In the genomic region with DNA sequence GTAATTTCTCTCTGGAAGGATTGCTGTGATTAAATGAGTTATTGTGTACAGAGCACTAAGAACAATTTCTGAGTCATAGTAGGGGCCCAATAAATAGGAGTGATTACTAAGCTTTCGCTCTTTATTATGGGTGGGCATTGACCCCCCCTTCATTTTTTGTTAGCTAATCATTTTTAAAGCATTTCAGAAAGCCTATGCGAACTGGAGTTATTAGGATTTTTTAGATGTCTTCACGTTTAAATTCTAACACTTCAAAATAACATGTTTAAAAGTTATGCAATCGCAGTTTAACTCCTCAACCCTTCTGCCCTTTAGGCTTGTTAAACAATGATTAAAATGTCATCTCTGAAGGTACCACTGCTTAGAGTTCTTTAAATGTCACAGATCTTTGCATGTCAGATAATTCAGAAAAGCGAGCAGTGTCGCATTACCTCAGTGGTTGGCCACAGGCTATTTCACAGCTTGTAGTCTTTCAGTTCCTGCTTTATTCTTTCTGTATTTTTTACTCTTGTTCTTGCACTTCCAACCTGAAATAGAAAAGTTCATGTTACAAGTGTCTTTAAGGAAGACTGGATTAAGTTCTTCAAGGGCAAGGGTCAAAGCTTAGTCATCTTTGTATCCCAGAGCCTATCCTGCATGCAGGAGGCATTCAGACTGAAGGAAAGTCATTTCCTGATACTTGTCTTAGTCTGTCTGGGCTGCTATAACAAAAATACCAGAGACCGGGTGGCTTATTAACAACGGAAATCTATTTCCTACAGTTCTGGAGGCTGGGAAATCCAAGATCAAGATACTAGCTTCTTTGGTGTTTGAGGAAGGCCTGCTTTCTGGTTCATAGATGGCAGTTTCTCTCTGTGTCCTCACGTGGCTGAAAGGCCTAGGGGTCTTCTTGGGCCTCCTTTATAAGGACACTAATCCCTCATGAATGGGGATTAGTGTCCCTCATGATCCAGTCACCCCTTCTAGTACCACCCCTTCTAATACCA, we compare ENCODE assay signal across 1 cellular context.
TF ChIP-seq lines count a peak whose summit lies in the region.

No MANE protein-coding gene starts in this region.

TF ChIP-seq in HEK293, 187 proteins besides CTCF, POLR2A, EP300 and RAD21 (continued from another document and continues in another):
- TF ChIP-seq, protein P1, sequence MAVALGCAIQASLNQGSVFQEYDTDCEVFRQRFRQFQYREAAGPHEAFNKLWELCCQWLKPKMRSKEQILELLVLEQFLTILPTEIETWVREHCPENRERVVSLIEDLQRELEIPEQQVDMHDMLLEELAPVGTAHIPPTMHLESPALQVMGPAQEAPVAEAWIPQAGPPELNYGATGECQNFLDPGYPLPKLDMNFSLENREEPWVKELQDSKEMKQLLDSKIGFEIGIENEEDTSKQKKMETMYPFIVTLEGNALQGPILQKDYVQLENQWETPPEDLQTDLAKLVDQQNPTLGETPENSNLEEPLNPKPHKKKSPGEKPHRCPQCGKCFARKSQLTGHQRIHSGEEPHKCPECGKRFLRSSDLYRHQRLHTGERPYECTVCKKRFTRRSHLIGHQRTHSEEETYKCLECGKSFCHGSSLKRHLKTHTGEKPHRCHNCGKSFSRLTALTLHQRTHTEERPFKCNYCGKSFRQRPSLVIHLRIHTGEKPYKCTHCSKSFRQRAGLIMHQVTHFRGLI (tag by site-specific recombination; IDR thresholded peaks at IDR 0.05): peak; percentile 52; the same call in 1 of the 2 replicates
- TF ChIP-seq MZF1 (tag by site-specific recombination; IDR thresholded peaks at IDR 0.05; ENCODE audit: borderline replicate concordance): no peak
- TF ChIP-seq GLI2 (tag by site-specific recombination; IDR thresholded peaks at IDR 0.05; ENCODE audit: borderline replicate concordance, low read depth): no peak
- no peak for TF ChIP-seq TCF7L2 (IDR thresholded peaks at IDR 0.05; ENCODE audit: borderline replicate concordance, low read depth, low read length)
- TF ChIP-seq ZNF214 (tag by site-specific recombination; IDR thresholded peaks at IDR 0.05; ENCODE audit: borderline replicate concordance): no peak
- no peak for TF ChIP-seq HOXA7 (CRISPR knock-in tag; IDR thresholded peaks at IDR 0.05; ENCODE audit: borderline replicate concordance)
- peak; percentile 78; the same call in 1 of the 2 replicates for TF ChIP-seq ZNF664 (tag by site-specific recombination; IDR thresholded peaks at IDR 0.05)
- TF ChIP-seq ZSCAN16 (tag by site-specific recombination; IDR thresholded peaks at IDR 0.05): no peak
- TF ChIP-seq ZNF544 (tag by site-specific recombination; IDR thresholded peaks at IDR 0.05): no peak
- TF ChIP-seq ZNF677 (tag by site-specific recombination; IDR thresholded peaks at IDR 0.05): no peak
- TF ChIP-seq, protein P2, sequence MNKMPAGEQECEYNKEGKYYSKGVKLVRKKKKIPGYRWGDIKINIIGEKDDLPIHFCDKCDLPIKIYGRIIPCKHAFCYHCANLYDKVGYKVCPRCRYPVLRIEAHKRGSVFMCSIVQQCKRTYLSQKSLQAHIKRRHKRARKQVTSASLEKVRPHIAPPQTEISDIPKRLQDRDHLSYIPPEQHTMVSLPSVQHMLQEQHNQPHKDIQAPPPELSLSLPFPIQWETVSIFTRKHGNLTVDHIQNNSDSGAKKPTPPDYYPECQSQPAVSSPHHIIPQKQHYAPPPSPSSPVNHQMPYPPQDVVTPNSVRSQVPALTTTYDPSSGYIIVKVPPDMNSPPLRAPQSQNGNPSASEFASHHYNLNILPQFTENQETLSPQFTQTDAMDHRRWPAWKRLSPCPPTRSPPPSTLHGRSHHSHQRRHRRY (tag by site-specific recombination; IDR thresholded peaks at IDR 0.05): no peak
- TF ChIP-seq ZNF747 (tag by site-specific recombination; IDR thresholded peaks at IDR 0.05): no peak
- TF ChIP-seq FEZF1 (tag by site-specific recombination; IDR thresholded peaks at IDR 0.05): peak; percentile 47; the same call in 1 of the 2 replicates
- TF ChIP-seq, protein P3, sequence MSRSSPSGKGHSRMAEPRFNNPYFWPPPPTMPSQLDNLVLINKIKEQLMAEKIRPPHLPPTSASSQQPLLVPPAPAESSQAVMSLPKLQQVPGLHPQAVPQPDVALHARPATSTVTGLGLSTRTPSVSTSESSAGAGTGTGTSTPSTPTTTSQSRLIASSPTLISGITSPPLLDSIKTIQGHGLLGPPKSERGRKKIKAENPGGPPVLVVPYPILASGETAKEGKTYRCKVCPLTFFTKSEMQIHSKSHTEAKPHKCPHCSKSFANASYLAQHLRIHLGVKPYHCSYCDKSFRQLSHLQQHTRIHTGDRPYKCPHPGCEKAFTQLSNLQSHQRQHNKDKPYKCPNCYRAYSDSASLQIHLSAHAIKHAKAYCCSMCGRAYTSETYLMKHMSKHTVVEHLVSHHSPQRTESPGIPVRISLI (tag by site-specific recombination; IDR thresholded peaks at IDR 0.05): peak; percentile 22; the same call in 1 of the 2 replicates
- TF ChIP-seq ZNF202 (tag by site-specific recombination; IDR thresholded peaks at IDR 0.05; ENCODE audit: borderline replicate concordance): no peak
- 0 out of 2 replicates have a peak, but pooled peaks have one; percentile 29 for TF ChIP-seq KLF16 (tag by site-specific recombination; IDR thresholded peaks at IDR 0.05)
- no peak; the same call in 1 of the 2 replicates for TF ChIP-seq ZNF394 (tag by site-specific recombination; IDR thresholded peaks at IDR 0.05; ENCODE audit: borderline replicate concordance)
- no peak for TF ChIP-seq ZNF792 (tag by site-specific recombination; IDR thresholded peaks at IDR 0.05)
- no peak for TF ChIP-seq ZNF610 (tag by site-specific recombination; IDR thresholded peaks at IDR 0.05; ENCODE audit: borderline replicate concordance)
- peak; percentile 93 for TF ChIP-seq SETDB1 (IDR thresholded peaks at IDR 0.05; ENCODE audit: insufficient read length, low read length)
- no peak for TF ChIP-seq ZNF2 (tag by site-specific recombination; IDR thresholded peaks at IDR 0.05)
- TF ChIP-seq ZNF600 (tag by site-specific recombination; IDR thresholded peaks at IDR 0.05): 0 out of 2 replicates have a peak, but pooled peaks have one; percentile 21
- TF ChIP-seq ZNF433 (tag by site-specific recombination; IDR thresholded peaks at IDR 0.05; ENCODE audit: low read depth): no peak
- no peak for TF ChIP-seq ZNF302 (tag by site-specific recombination; IDR thresholded peaks at IDR 0.05; ENCODE audit: low read depth)
- TF ChIP-seq, protein P4, sequence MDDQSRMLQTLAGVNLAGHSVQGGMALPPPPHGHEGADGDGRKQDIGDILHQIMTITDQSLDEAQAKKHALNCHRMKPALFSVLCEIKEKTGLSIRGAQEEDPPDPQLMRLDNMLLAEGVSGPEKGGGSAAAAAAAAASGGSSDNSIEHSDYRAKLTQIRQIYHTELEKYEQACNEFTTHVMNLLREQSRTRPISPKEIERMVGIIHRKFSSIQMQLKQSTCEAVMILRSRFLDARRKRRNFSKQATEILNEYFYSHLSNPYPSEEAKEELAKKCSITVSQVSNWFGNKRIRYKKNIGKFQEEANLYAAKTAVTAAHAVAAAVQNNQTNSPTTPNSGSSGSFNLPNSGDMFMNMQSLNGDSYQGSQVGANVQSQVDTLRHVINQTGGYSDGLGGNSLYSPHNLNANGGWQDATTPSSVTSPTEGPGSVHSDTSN (CRISPR knock-in tag; IDR thresholded peaks at IDR 0.05): no peak
- TF ChIP-seq GFI1B (tag by site-specific recombination; IDR thresholded peaks at IDR 0.05): 0 out of 2 replicates have a peak, but pooled peaks have one; percentile 38
- no peak for TF ChIP-seq ZNF621 (tag by site-specific recombination; IDR thresholded peaks at IDR 0.05)
- TF ChIP-seq, protein P5, sequence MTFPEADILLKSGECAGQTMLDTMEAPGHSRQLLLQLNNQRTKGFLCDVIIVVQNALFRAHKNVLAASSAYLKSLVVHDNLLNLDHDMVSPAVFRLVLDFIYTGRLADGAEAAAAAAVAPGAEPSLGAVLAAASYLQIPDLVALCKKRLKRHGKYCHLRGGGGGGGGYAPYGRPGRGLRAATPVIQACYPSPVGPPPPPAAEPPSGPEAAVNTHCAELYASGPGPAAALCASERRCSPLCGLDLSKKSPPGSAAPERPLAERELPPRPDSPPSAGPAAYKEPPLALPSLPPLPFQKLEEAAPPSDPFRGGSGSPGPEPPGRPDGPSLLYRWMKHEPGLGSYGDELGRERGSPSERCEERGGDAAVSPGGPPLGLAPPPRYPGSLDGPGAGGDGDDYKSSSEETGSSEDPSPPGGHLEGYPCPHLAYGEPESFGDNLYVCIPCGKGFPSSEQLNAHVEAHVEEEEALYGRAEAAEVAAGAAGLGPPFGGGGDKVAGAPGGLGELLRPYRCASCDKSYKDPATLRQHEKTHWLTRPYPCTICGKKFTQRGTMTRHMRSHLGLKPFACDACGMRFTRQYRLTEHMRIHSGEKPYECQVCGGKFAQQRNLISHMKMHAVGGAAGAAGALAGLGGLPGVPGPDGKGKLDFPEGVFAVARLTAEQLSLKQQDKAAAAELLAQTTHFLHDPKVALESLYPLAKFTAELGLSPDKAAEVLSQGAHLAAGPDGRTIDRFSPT (tag by site-specific recombination; IDR thresholded peaks at IDR 0.05): peak; percentile 72
- TF ChIP-seq YY1 (tag by site-specific recombination; IDR thresholded peaks at IDR 0.05): no peak
- TF ChIP-seq, protein P6, sequence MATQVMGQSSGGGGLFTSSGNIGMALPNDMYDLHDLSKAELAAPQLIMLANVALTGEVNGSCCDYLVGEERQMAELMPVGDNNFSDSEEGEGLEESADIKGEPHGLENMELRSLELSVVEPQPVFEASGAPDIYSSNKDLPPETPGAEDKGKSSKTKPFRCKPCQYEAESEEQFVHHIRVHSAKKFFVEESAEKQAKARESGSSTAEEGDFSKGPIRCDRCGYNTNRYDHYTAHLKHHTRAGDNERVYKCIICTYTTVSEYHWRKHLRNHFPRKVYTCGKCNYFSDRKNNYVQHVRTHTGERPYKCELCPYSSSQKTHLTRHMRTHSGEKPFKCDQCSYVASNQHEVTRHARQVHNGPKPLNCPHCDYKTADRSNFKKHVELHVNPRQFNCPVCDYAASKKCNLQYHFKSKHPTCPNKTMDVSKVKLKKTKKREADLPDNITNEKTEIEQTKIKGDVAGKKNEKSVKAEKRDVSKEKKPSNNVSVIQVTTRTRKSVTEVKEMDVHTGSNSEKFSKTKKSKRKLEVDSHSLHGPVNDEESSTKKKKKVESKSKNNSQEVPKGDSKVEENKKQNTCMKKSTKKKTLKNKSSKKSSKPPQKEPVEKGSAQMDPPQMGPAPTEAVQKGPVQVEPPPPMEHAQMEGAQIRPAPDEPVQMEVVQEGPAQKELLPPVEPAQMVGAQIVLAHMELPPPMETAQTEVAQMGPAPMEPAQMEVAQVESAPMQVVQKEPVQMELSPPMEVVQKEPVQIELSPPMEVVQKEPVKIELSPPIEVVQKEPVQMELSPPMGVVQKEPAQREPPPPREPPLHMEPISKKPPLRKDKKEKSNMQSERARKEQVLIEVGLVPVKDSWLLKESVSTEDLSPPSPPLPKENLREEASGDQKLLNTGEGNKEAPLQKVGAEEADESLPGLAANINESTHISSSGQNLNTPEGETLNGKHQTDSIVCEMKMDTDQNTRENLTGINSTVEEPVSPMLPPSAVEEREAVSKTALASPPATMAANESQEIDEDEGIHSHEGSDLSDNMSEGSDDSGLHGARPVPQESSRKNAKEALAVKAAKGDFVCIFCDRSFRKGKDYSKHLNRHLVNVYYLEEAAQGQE (tag by site-specific recombination; IDR thresholded peaks at IDR 0.05): no peak
- TF ChIP-seq ZNF138 (tag by site-specific recombination; IDR thresholded peaks at IDR 0.05; ENCODE audit: borderline replicate concordance): no peak
- no peak for TF ChIP-seq ZBTB48 (tag by site-specific recombination; IDR thresholded peaks at IDR 0.05)
- no peak for TF ChIP-seq ZFHX2 (tag by site-specific recombination; conservative IDR thresholded peaks at IDR 0.05)
- TF ChIP-seq, protein P7, sequence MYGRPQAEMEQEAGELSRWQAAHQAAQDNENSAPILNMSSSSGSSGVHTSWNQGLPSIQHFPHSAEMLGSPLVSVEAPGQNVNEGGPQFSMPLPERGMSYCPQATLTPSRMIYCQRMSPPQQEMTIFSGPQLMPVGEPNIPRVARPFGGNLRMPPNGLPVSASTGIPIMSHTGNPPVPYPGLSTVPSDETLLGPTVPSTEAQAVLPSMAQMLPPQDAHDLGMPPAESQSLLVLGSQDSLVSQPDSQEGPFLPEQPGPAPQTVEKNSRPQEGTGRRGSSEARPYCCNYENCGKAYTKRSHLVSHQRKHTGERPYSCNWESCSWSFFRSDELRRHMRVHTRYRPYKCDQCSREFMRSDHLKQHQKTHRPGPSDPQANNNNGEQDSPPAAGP (tag by site-specific recombination; IDR thresholded peaks at IDR 0.05): no peak
- TF ChIP-seq, protein P8, sequence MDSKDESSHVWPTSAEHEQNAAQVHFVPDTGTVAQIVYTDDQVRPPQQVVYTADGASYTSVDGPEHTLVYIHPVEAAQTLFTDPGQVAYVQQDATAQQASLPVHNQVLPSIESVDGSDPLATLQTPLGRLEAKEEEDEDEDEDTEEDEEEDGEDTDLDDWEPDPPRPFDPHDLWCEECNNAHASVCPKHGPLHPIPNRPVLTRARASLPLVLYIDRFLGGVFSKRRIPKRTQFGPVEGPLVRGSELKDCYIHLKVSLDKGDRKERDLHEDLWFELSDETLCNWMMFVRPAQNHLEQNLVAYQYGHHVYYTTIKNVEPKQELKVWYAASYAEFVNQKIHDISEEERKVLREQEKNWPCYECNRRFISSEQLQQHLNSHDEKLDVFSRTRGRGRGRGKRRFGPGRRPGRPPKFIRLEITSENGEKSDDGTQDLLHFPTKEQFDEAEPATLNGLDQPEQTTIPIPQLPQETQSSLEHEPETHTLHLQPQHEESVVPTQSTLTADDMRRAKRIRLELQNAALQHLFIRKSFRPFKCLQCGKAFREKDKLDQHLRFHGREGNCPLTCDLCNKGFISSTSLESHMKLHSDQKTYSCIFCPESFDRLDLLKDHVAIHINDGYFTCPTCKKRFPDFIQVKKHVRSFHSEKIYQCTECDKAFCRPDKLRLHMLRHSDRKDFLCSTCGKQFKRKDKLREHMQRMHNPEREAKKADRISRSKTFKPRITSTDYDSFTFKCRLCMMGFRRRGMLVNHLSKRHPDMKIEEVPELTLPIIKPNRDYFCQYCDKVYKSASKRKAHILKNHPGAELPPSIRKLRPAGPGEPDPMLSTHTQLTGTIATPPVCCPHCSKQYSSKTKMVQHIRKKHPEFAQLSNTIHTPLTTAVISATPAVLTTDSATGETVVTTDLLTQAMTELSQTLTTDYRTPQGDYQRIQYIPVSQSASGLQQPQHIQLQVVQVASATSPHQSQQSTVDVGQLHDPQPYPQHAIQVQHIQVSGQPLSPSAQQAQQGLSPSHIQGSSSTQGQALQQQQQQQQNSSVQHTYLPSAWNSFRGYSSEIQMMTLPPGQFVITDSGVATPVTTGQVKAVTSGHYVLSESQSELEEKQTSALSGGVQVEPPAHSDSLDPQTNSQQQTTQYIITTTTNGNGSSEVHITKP (tag by site-specific recombination; IDR thresholded peaks at IDR 0.05): no peak
- TF ChIP-seq, protein P9, sequence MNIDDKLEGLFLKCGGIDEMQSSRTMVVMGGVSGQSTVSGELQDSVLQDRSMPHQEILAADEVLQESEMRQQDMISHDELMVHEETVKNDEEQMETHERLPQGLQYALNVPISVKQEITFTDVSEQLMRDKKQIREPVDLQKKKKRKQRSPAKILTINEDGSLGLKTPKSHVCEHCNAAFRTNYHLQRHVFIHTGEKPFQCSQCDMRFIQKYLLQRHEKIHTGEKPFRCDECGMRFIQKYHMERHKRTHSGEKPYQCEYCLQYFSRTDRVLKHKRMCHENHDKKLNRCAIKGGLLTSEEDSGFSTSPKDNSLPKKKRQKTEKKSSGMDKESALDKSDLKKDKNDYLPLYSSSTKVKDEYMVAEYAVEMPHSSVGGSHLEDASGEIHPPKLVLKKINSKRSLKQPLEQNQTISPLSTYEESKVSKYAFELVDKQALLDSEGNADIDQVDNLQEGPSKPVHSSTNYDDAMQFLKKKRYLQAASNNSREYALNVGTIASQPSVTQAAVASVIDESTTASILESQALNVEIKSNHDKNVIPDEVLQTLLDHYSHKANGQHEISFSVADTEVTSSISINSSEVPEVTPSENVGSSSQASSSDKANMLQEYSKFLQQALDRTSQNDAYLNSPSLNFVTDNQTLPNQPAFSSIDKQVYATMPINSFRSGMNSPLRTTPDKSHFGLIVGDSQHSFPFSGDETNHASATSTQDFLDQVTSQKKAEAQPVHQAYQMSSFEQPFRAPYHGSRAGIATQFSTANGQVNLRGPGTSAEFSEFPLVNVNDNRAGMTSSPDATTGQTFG (tag by site-specific recombination; IDR thresholded peaks at IDR 0.05; ENCODE audit: borderline replicate concordance): no peak
- no peak for TF ChIP-seq ZNF121 (tag by site-specific recombination; IDR thresholded peaks at IDR 0.05)
